8 cellular contexts compared by ENCODE assay signal in genomic region chr10:115171392-115171960, GRCh38.
DNase-seq lines count a peak whose midpoint lies in the region; TF ChIP-seq lines count a peak whose summit lies in the region.

No MANE protein-coding gene starts in this region.

- no peaks in the 10 kb centered on the region for H3K79me2 ChIP-seq in smooth muscle cell (ENCODE audit: low read depth)

- no peaks in the 10 kb centered on the region for H3K36me3 ChIP-seq in smooth muscle cell (ENCODE audit: low read depth)

- no peaks in the 10 kb centered on the region for H3K4me1 ChIP-seq in smooth muscle cell (ENCODE audit: low read depth)

- no peak overlapping the region for H3K27ac ChIP-seq in smooth muscle cell (ENCODE audit: low read depth)

- no peak overlapping the region for H3K4me3 ChIP-seq in smooth muscle cell

- DNase-seq in NOMO-1 treated with DMSO at 0.1 percent for 48 hours (lab: John Stamatoyannopoulos, UW; ENCODE audit: unreplicated experiment) (peak; percentile 2), NOMO-1 treated with dmso at 0.1 percent for 144 hours (lab: John Stamatoyannopoulos, UW; ENCODE audit: unreplicated experiment) (no peak), NCI-H460 (ENCODE audit: extremely low read depth, low read depth) (peak; percentile 8), epidermal melanocyte (ENCODE audit: insufficient read length, low spot score) (peak; percentile 32), smooth muscle cell (lab: John Stamatoyannopoulos, UW; ENCODE audit: unreplicated experiment) (no peak), iPS-NIHi7 (ENCODE audit: extremely low spot score) (no peak), mucosa of gallbladder (ENCODE audit: low spot score) (no peak)
- DNase-seq in activated CD4-positive, alpha-beta T cell treated with anti-CD3 and anti-CD28 coated beads for 4 hours: no peak

- TF ChIP-seq CTCF in smooth muscle cell (IDR thresholded peaks at IDR 0.05; ENCODE audit: borderline replicate concordance, insufficient read depth, poor library complexity, severe bottlenecking): peak; percentile 49

- H3F3A ChIP-seq in smooth muscle cell (ENCODE audit: low read depth): no peaks in the 10 kb centered on the region

- H3K9me3 ChIP-seq in smooth muscle cell (replicated peaks; ENCODE audit: low read depth): no peaks in the 10 kb centered on the region

- WGBS in smooth muscle cell (ENCODE audit: low lambda C conversion rate): 12% methylated on average over 1 of the region's 1 CpG

- no peaks in the 10 kb centered on the region for H4K20me1 ChIP-seq in smooth muscle cell (ENCODE audit: low read depth)

- no peak overlapping the region for H2AFZ ChIP-seq in smooth muscle cell (ENCODE audit: low read depth)

- H3K9ac ChIP-seq in smooth muscle cell (ENCODE audit: low read depth): no peak overlapping the region

- H3K4me2 ChIP-seq in smooth muscle cell: no peak overlapping the region

- no peaks in the 10 kb centered on the region for H3K27me3 ChIP-seq in smooth muscle cell (ENCODE audit: low read depth)

Comparison
In these comparisons a context has a peak if more than half of its experiments do, and no peak if none do; other contexts are left out.
1. DNase-seq: peak in NOMO-1 treated with DMSO at 0.1 percent for 48 hours (single experiment), NCI-H460 (single experiment) and epidermal melanocyte (single experiment); none in NOMO-1 treated with dmso at 0.1 percent for 144 hours (single experiment), smooth muscle cell (single experiment), iPS-NIHi7 (single experiment), activated CD4-positive, alpha-beta T cell treated with anti-CD3 and anti-CD28 coated beads for 4 hours (0 of 2) and mucosa of gallbladder (single experiment).